Comparison of ENCODE assay signal across 10 cellular contexts in the genomic region with DNA sequence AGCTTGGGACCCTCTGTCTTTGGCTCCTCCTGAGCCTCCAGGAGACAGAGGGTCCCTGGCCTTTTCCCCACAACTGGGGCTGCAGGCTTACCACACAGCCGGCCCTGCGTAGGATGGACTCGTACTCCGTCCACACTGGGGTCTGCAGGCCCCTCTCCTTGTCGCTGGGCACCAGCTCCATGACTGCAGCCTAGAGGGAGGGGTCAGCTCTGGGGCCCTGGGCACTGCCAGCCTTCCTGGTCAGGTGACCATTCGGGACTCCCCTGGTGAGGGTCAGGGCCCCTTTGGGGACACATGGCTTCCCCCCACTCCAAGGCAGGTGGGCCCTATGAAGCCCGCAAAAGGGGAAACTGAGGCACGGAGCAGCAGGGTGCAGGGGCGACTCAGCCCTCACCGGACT. TPM values are rescaled to one million over a fixed set of nuclear protein-coding genes. Genes with fewer than 3 reads are reported as not detected.
DNase-seq lines count a peak whose midpoint lies in the region; TF ChIP-seq lines count a peak whose summit lies in the region.
"Had no signal": no experiment of that assay in that cellular context is flagged by ENCODE, and none has a peak within 500 bp of the region (broad histone marks: within the 10 kb centered on the region; RNA-seq: fewer than 3 reads in every experiment).

No MANE protein-coding gene starts in this region.

- H3K9ac ChIP-seq in ES-I3 (ENCODE audit: low read depth, low read length) = peak overlapping the region; percentile 91
- no peak overlapping the region for H3K9ac ChIP-seq in SK-N-MC (ENCODE audit: insufficient read length)

- H3K9me3 ChIP-seq in ES-I3 (ENCODE audit: control insufficient read depth, insufficient read depth, low read length) (no peaks in the 10 kb centered on the region), SK-N-MC (ENCODE audit: low read depth, low read length) (no peaks in the 10 kb centered on the region)

- DNase-seq in SK-N-MC (ENCODE audit: low read depth, low spot score) (no peak), fibroblast of the aortic adventitia (ENCODE audit: low read depth) (no peak), skeletal muscle cell (ENCODE audit: low read depth) (no peak), NCI-H187 (lab: John Stamatoyannopoulos, UW) (no peak), GM03348 (ENCODE audit: low spot score) (no peak), DMS 273 treated with DMSO at 0.1 percent for 48 hours (lab: John Stamatoyannopoulos, UW) (no peak)
- no peak for DNase-seq in central memory CD4-positive, alpha-beta T cell

- peak overlapping the region; percentile 80 for H3K4me3 ChIP-seq in SK-N-MC
- peak overlapping the region; percentile 67 for H3K4me3 ChIP-seq in fibroblast of the aortic adventitia (ENCODE audit: low read depth, low read length)
- peak overlapping the region; percentile 60 for H3K4me3 ChIP-seq in skeletal muscle cell (ENCODE audit: low read depth, low read length)

- H3K36me3 ChIP-seq in ES-I3 (ENCODE audit: insufficient read depth, low read length) (no peaks in the 10 kb centered on the region), SK-N-MC (ENCODE audit: insufficient read depth, low read length) (no peaks in the 10 kb centered on the region)

- no peak overlapping the region for H3K27ac ChIP-seq in SK-N-MC

- no peak for TF ChIP-seq CTCF in fibroblast of the aortic adventitia (IDR thresholded peaks at IDR 0.05; ENCODE audit: insufficient read depth, low read length)

- H3K4me1 ChIP-seq in ES-I3 (ENCODE audit: insufficient read depth, low read length) = no peaks in the 10 kb centered on the region; the same call in 1 of the 2 replicates

RNA-seq across cellular contexts. Expression of a gene that starts 1.3 kb away (rescaled TPM):
- 4.0 and 16.9 TPM in 2 replicates for total RNA-seq in fibroblast of the aortic adventitia (ENCODE audit: low replicate concordance)

RNA-seq across cellular contexts. Expression of a gene that starts 9.4 kb away (rescaled TPM):
- total RNA-seq in fibroblast of the aortic adventitia (ENCODE audit: low replicate concordance) = not detected in 2 replicates
- total RNA-seq: aorta, mononuclear cell had no signal

RNA-seq across cellular contexts. Expression of a gene that starts 16.6 kb away (rescaled TPM):
- total RNA-seq in fibroblast of the aortic adventitia (ENCODE audit: low replicate concordance) = 33.0 and 47.3 TPM in 2 replicates

RNA-seq across cellular contexts. Expression of a gene that starts 19.9 kb away (rescaled TPM):
- not detected in 2 replicates for total RNA-seq in fibroblast of the aortic adventitia (ENCODE audit: low replicate concordance)
- total RNA-seq: aorta had no signal

RNA-seq across cellular contexts. Expression of a gene that starts 22.5 kb away (rescaled TPM):
- 4.9 and 5.4 TPM in 2 replicates for total RNA-seq in fibroblast of the aortic adventitia (ENCODE audit: low replicate concordance)
